Comparison of ENCODE assay signal across 11 cellular contexts in genomic region chr1:243727503-243728191, GRCh38.
A peak's percentile ranks its signal among the peaks of the same experiment; 100 is the strongest.
DNase-seq lines count a peak whose midpoint lies in the region; ATAC-seq and TF ChIP-seq lines count a peak whose summit lies in the region.
"Had no signal": no experiment of that assay in that cellular context is flagged by ENCODE, and none has a peak within 500 bp of the region (broad histone marks: within the 10 kb centered on the region; RNA-seq: fewer than 3 reads in every experiment).

No MANE protein-coding gene starts in this region.

- TF ChIP-seq CTCF in CD4-positive, alpha-beta T cell (IDR thresholded peaks at IDR 0.05): no peak
- no peak for TF ChIP-seq CTCF in smooth muscle cell (IDR thresholded peaks at IDR 0.05; ENCODE audit: borderline replicate concordance, insufficient read depth, poor library complexity, severe bottlenecking)

- H3K4me1 ChIP-seq in smooth muscle cell (ENCODE audit: low read depth): peaks cover 3% of the 10 kb centered on the region

- no peak for DNase-seq in CD4-positive, alpha-beta T cell
- peak; percentile 99 for DNase-seq in SIG-M5 treated with dmso at 0.1 percent for 504 hours (lab: John Stamatoyannopoulos, UW; ENCODE audit: unreplicated experiment)
- DNase-seq in erythroblast (lab: John Stamatoyannopoulos, UW): no peak
- DNase-seq in smooth muscle cell (lab: John Stamatoyannopoulos, UW; ENCODE audit: unreplicated experiment): no peak
- no peak for DNase-seq in DMS79 treated with DMSO at 0.1 percent for 48 hours (lab: John Stamatoyannopoulos, UW)
- DNase-seq in SW 1271 (lab: John Stamatoyannopoulos, UW): no peak
- DNase-seq: retina had no signal

- TF ChIP-seq POLR2A in erythroblast (IDR thresholded peaks at IDR 0.05; ENCODE audit: low read length): no peak

- peaks cover 24% of the 10 kb centered on the region for H3K79me2 ChIP-seq in smooth muscle cell (ENCODE audit: low read depth)

- POLR2A ChIA-PET in CD4-positive, alpha-beta T cell (lab: Charles Lee): no interaction called here

- 93% methylated on average over 4 of the region's 4 CpGs for WGBS in smooth muscle cell (ENCODE audit: low lambda C conversion rate)

- H3F3A ChIP-seq in smooth muscle cell (ENCODE audit: low read depth): peaks cover 8% of the 10 kb centered on the region

- H3K9ac ChIP-seq in smooth muscle cell (ENCODE audit: low read depth): no peak overlapping the region

- no peaks in the 10 kb centered on the region for H3K9me3 Mint-ChIP-seq in CD4-positive, alpha-beta T cell

- H3K27ac ChIP-seq in CD4-positive, alpha-beta T cell (ENCODE audit: low read depth, low read length): no peak overlapping the region
- no peak overlapping the region for H3K27ac ChIP-seq in smooth muscle cell (ENCODE audit: low read depth)
- H3K27ac ChIP-seq: cardiac muscle cell had no signal

- H3K36me3 ChIP-seq in smooth muscle cell (ENCODE audit: low read depth): no peaks in the 10 kb centered on the region
- H3K36me3 ChIP-seq: cardiac muscle cell had no signal

- peaks cover 22% of the 10 kb centered on the region for H3K36me3 Mint-ChIP-seq in CD4-positive, alpha-beta T cell (ENCODE audit: low read depth)

- H2AFZ ChIP-seq in smooth muscle cell (ENCODE audit: low read depth): no peak overlapping the region

- H4K20me1 ChIP-seq in smooth muscle cell (ENCODE audit: low read depth): peaks cover 3% of the 10 kb centered on the region

- intact Hi-C loops in CD4-positive, alpha-beta T cell (cut with DNase I, micrococcal nuclease): no loop called here

- H3K27ac Mint-ChIP-seq in CD4-positive, alpha-beta T cell: peak overlapping the region; percentile 34
- H3K27ac Mint-ChIP-seq: stimulated activated naive CD8-positive, alpha-beta T cell treated with anti-CD3 and anti-CD28 coated beads, Interleukin-15, Interleukin-2, amounts not matched to agents 100 ng/mL and 50 ng/mL, for 24 hours had no signal

- H3K4me1 Mint-ChIP-seq in CD4-positive, alpha-beta T cell (ENCODE audit: low read depth): peaks cover 48% of the 10 kb centered on the region

- H3K4me2 ChIP-seq in smooth muscle cell: no peak overlapping the region

- CTCF ChIA-PET in CD4-positive, alpha-beta T cell (lab: Charles Lee): no interaction called here

- H3K4me3 Mint-ChIP-seq in CD4-positive, alpha-beta T cell: no peak overlapping the region
- H3K4me3 Mint-ChIP-seq: stimulated activated naive CD8-positive, alpha-beta T cell treated with anti-CD3 and anti-CD28 coated beads, Interleukin-15, Interleukin-2, amounts not matched to agents 100 ng/mL and 50 ng/mL, for 24 hours had no signal

- H3K4me3 ChIP-seq in smooth muscle cell: no peak overlapping the region
- H3K4me3 ChIP-seq: cardiac muscle cell had no signal

- H3K27me3 Mint-ChIP-seq in CD4-positive, alpha-beta T cell: no peaks in the 10 kb centered on the region
- H3K27me3 Mint-ChIP-seq: stimulated activated naive CD8-positive, alpha-beta T cell treated with anti-CD3 and anti-CD28 coated beads, Interleukin-15, Interleukin-2, amounts not matched to agents 100 ng/mL and 50 ng/mL, for 24 hours had no signal

- no peaks in the 10 kb centered on the region for H3K27me3 ChIP-seq in CD4-positive, alpha-beta T cell (ENCODE audit: control insufficient read depth, insufficient read depth, low read length)
- H3K27me3 ChIP-seq in smooth muscle cell (ENCODE audit: low read depth): no peaks in the 10 kb centered on the region
- H3K27me3 ChIP-seq: cardiac muscle cell had no signal

- no peak for ATAC-seq in CD4-positive, alpha-beta T cell (ENCODE audit: poor library complexity)
- ATAC-seq in GM19463 (IDR thresholded peaks at IDR 0.05; ENCODE audit: unreplicated experiment) (peak; percentile 76), HG03066 (IDR thresholded peaks at IDR 0.05; ENCODE audit: low read depth, unreplicated experiment) (peak; percentile 84)

- H3K9me3 ChIP-seq in CD4-positive, alpha-beta T cell (ENCODE audit: control insufficient read depth, low read length): no peaks in the 10 kb centered on the region
- no peaks in the 10 kb centered on the region for H3K9me3 ChIP-seq in smooth muscle cell (replicated peaks; ENCODE audit: low read depth)
